ENCODE assay signal across 24 cellular contexts in genomic region chr10:116268976-116269375, GRCh38. TPM values are rescaled to one million over a fixed set of nuclear protein-coding genes. Genes with fewer than 3 reads are reported as not detected.
DNase-seq lines count a peak whose midpoint lies in the region; ATAC-seq, FAIRE-seq and TF ChIP-seq lines count a peak whose summit lies in the region.
"Had no signal": no experiment of that assay in that cellular context is flagged by ENCODE, and none has a peak within 500 bp of the region (broad histone marks: within the 10 kb centered on the region; RNA-seq: fewer than 3 reads in every experiment).

No MANE protein-coding gene starts in this region.

- H3K4me3 ChIP-seq in left ventricle myocardium inferior (no peak overlapping the region), psoas muscle (no peak overlapping the region), thyroid gland (replicated peaks in 1 of 3) (no peak overlapping the region)
- H3K4me3 ChIP-seq: breast epithelium, dorsolateral prefrontal cortex had no signal

- TF ChIP-seq POLR2A in thyroid gland (IDR thresholded peaks at IDR 0.05) (no peak), GM12892 (IDR thresholded peaks at IDR 0.05; ENCODE audit: low read depth, low read length) (no peak)

- H3K4me1 ChIP-seq in left ventricle myocardium inferior (peaks cover 32% of the 10 kb centered on the region), psoas muscle (peaks cover 3% of the 10 kb centered on the region), thyroid gland (peaks cover 15 to 32% of the 10 kb centered on the region in 2 donors)

- WGBS in psoas muscle, 3 donors, result 32 to 44% (median 38%) methylated on average over 3 of the region's 3 CpGs
- 60 to 61% methylated on average over 3 of the region's 3 CpGs for WGBS in thyroid gland, 2 donors

- intact Hi-C loops in left ventricle myocardium inferior (cut with micrococcal nuclease), result no loop called here
- intact Hi-C loops in Right ventricle myocardium inferior (cut with DNase I), result no loop called here
- intact Hi-C loops in psoas muscle (cut with DNase I), result no loop called here
- intact Hi-C loops in thyroid gland (cut with DNase I), result no loop called here

- TF ChIP-seq CTCF in left ventricle myocardium inferior (IDR thresholded peaks at IDR 0.05; ENCODE audit: borderline replicate concordance) (peak; percentile 12), psoas muscle (IDR thresholded peaks at IDR 0.05) (no peak), thyroid gland (IDR thresholded peaks at IDR 0.05) (no peak)

- DNase-seq in left ventricle myocardium inferior (no peak), Right ventricle myocardium inferior (ENCODE audit: missing footprints) (no peak), RKO (ENCODE audit: low spot score) (peak; percentile 4), kidney glomerular epithelial cell (lab: John Stamatoyannopoulos, UW) (peak; percentile 40), psoas muscle (no peak), thyroid gland (no peak), GM12892 (ENCODE audit: insufficient read length) (no peak)
- no peak for DNase-seq in stimulated activated CD4-positive, alpha-beta T cell treated with anti-CD3 and anti-CD28 coated beads, Interleukin-2, amount 100 ng/mL, for 24 hours
- DNase-seq: activated CD4-positive, alpha-beta T cell treated with anti-CD3 and anti-CD28 coated beads for 48 hours; activated effector memory CD4-positive, alpha-beta T cell treated with Interleukin-2 at 50 U/mL for 16 hours; activated naive CD8-positive, alpha-beta T cell treated with anti-CD3 and anti-CD28 coated beads, Interleukin-2, amount 50 U/mL, for 24 hours; left colon; NCI-H345; NK-92 treated with Interleukin-12 subunit alpha and Interleukin-12 subunit beta, amount 100 ng/mL, for 24 hours had no signal

- ATAC-seq in Right ventricle myocardium inferior, result no peak
- no peak for ATAC-seq in psoas muscle
- ATAC-seq: activated naive CD8-positive, alpha-beta T cell treated with anti-CD3 and anti-CD28 coated beads, Interleukin-2, amount 50 U/mL, for 24 hours; left colon had no signal

- H3K36me3 ChIP-seq in left ventricle myocardium inferior (no peaks in the 10 kb centered on the region), psoas muscle (ENCODE audit: insufficient read depth in 1 of 2, low read depth in 1 of 2) (no peaks in the 10 kb centered on the region), thyroid gland (no peaks in the 10 kb centered on the region)
- H3K36me3 ChIP-seq: breast epithelium, neutrophil had no signal

- H3K27me3 ChIP-seq in left ventricle myocardium inferior (ENCODE audit: low read depth), result peaks cover 86% of the 10 kb centered on the region
- H3K27me3 ChIP-seq in psoas muscle (ENCODE audit: insufficient read depth in 3 of 3, low read length in 2 of 3), result peaks cover 0 to 63% (median 15%) of the 10 kb centered on the region in 3 donors
- H3K27me3 ChIP-seq in thyroid gland, result peaks cover 3% of the 10 kb centered on the region

- no peaks in the 10 kb centered on the region for H3K9me3 ChIP-seq in left ventricle myocardium inferior (replicated peaks)
- no peaks in the 10 kb centered on the region for H3K9me3 ChIP-seq in psoas muscle
- H3K9me3 ChIP-seq in thyroid gland, result no peaks in the 10 kb centered on the region
- H3K9me3 ChIP-seq: breast epithelium, neutrophil had no signal

- no peak overlapping the region for H3K27ac ChIP-seq in left ventricle myocardium inferior (replicated peaks)
- no peak overlapping the region for H3K27ac ChIP-seq in psoas muscle
- H3K27ac ChIP-seq in thyroid gland, result no peak overlapping the region
- H3K27ac ChIP-seq: dorsolateral prefrontal cortex, neutrophil had no signal

- no peak for FAIRE-seq in GM12892 (lab: Jason Lieb, UNC)
- FAIRE-seq: frontal cortex, TTC549 had no signal

RNA-seq across cellular contexts. Expression of gene GFRA1, which starts 4.0 kb away (rescaled TPM):
- 5.1 TPM for total RNA-seq in left ventricle myocardium inferior
- total RNA-seq in Right ventricle myocardium inferior, result 7.3 TPM
- total RNA-seq in psoas muscle, result 10 to 100 TPM in 1 of 4 donors, 1 to 10 TPM in 3; 7.1 to 12.1 (median 8.8) TPM
- 1 to 10 TPM; 4.6 to 5.0 (median 5.0) TPM for polyA plus RNA-seq in psoas muscle
- total RNA-seq in thyroid gland, result 10 to 100 TPM in 1 of 4 donors, 1 to 10 TPM in 3; 4.4 to 18.0 (median 5.5) TPM
- polyA plus RNA-seq in GM12892 (2012; ENCODE audit: missing spikeins), result not detected
- total RNA-seq: HT-29 had no signal

RNA-seq across cellular contexts. Expression of gene CCDC172, which starts 55.3 kb away (rescaled TPM):
- not detected for total RNA-seq in left ventricle myocardium inferior
- not detected for total RNA-seq in Right ventricle myocardium inferior
- total RNA-seq in psoas muscle, result not detected
- not detected for polyA plus RNA-seq in psoas muscle
- total RNA-seq in thyroid gland, result not detected
- polyA plus RNA-seq in GM12892 (2012; ENCODE audit: missing spikeins), result not detected
- total RNA-seq: breast epithelium, dorsolateral prefrontal cortex, frontal cortex, HT-29, left colon, LHCN-M2, mucosa of gallbladder, RPMI7951, temporal lobe had no signal

Comparison
In these comparisons a context has a peak if more than half of its experiments do, and no peak if none do; other contexts are left out.
1. DNase-seq: peak in RKO (single experiment) and kidney glomerular epithelial cell (single experiment); none in left ventricle myocardium inferior (single experiment), Right ventricle myocardium inferior (single experiment), psoas muscle (0 of 2), thyroid gland (0 of 2), stimulated activated CD4-positive, alpha-beta T cell treated with anti-CD3 and anti-CD28 coated beads, Interleukin-2, amount 100 ng/mL, for 24 hours (0 of 2) and GM12892 (single experiment).